8 cellular contexts compared by ENCODE assay signal in the genomic region with DNA sequence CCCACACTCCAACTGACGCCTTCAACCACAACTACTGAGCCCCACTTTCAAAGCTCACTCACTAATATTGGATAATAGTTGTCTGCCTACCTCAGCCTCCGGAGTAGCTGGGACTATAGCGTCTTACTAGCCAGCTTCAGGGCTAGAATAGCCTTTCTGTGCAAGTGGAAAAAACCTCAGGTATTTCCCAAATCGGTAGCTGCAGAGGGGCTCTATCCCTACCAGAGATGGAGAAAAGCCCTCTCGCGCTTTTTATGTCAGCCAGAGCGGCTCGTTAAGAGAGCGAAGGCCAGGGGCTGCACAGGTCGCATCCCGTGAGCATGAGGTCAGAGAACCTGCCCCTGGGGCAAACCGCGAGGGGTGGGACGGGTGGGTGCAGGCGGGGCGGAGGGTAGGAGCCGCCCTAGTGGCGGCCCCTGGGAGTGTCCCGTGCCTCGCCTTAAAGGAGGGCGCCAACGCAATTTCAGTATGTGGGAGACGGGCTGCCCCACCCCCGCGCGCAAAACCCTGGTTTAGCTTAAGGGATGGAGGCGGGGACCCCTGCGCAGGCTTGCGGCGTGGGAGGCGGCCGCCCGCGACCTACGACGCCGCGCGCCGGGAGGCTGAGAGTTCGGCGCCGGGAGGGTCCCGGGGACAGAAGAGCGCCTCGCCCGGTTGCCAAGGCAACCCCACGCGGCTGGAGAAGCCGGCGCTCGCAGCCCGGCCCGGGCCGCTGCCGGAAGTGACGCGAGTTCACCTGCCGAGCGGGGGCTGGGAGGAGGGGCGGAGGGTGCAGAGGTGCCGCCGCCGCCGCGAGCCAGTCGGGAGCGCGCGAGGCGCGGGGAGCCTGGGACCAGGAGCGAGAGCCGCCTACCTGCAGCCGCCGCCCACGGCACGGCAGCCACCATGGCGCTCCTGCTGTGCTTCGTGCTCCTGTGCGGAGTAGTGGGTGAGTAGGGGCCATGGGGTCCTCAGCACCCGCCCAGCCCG. TPM values are rescaled to one million over a fixed set of nuclear protein-coding genes. Genes with fewer than 3 reads are reported as not detected.
DNase-seq lines count a peak whose midpoint lies in the region; ATAC-seq, FAIRE-seq and TF ChIP-seq lines count a peak whose summit lies in the region.

A gene (plus strand): TSS at position 799 of the 969 bp plus-strand sequence. CDS start 87 bp downstream, at position 886.

- no peaks in the 10 kb centered on the region for H3K9me3 ChIP-seq in WERI-Rb-1 (ENCODE audit: severe bottlenecking)
- no peaks in the 10 kb centered on the region for H3K9me3 ChIP-seq in keratinocyte (ENCODE audit: control insufficient read depth, low read depth, low read length)

- dilution Hi-C loops in keratinocyte (cut with MboI; ENCODE audit: extremely low pct_ligation_motif_present, low sequenced_read_pairs): no loop called here

- H3K4me3 ChIP-seq in WERI-Rb-1 (ENCODE audit: low read depth, low read length): peak within 1 kb of the TSS; percentile 79
- H3K4me3 ChIP-seq in bronchial epithelial cell (ENCODE audit: low read depth, low read length): peak within 1 kb of the TSS; percentile 74
- peak within 1 kb of the TSS; percentile 82 to 97 (median 90) for H3K4me3 ChIP-seq in keratinocyte (ENCODE audit: control insufficient read depth in 2 of 3, extremely low read depth in 1 of 3, insufficient read depth in 2 of 3, low read depth in 1 of 3, low read length in 3 of 3)

- peak within 1 kb of the TSS; percentile 80 for H2AFZ ChIP-seq in keratinocyte (ENCODE audit: control insufficient read depth, low read length)

- H3K27ac ChIP-seq in WERI-Rb-1: peak within 1 kb of the TSS; percentile 86
- H3K27ac ChIP-seq in keratinocyte (ENCODE audit: control insufficient read depth, insufficient read depth, low read length): peak within 1 kb of the TSS; percentile 97

- H3K79me2 ChIP-seq in keratinocyte (ENCODE audit: control insufficient read depth, insufficient read depth, low read length): peaks cover 30% of the 10 kb centered on the region

- H3K4me2 ChIP-seq in keratinocyte (ENCODE audit: control insufficient read depth, extremely low read depth, insufficient read depth, low read depth, low read length): peak within 1 kb of the TSS; percentile 99

- H3K4me1 ChIP-seq in keratinocyte (ENCODE audit: control insufficient read depth, extremely low read depth, insufficient read depth, low read length): peaks cover 20% of the 10 kb centered on the region

- DNase-seq in NCI-H1694 (lab: John Stamatoyannopoulos, UW): peak; percentile 70
- DNase-seq in WERI-Rb-1: peak; percentile 92
- peak; percentile 59 for DNase-seq in bronchial epithelial cell (ENCODE audit: low read depth)
- DNase-seq in keratinocyte (ENCODE audit: low read depth, low spot score): no peak
- DNase-seq in stimulated activated CD4-positive, alpha-beta T cell treated with anti-CD3 and anti-CD28 coated beads, Interleukin-15, amount 100 ng/mL, for 48 hours (ENCODE audit: low read depth in 2 of 2): peak; percentile 47 to 75
- DNase-seq in NOMO-1 treated with dmso at 0.1 percent for 144 hours (lab: John Stamatoyannopoulos, UW; ENCODE audit: unreplicated experiment): no peak

- no peaks in the 10 kb centered on the region for H3K27me3 ChIP-seq in WERI-Rb-1 (ENCODE audit: insufficient read depth, low read depth, severe bottlenecking)
- no peaks in the 10 kb centered on the region for H3K27me3 ChIP-seq in bronchial epithelial cell (ENCODE audit: control insufficient read depth, insufficient read depth, low read length)
- no peaks in the 10 kb centered on the region for H3K27me3 ChIP-seq in keratinocyte (ENCODE audit: control insufficient read depth, extremely low read depth, insufficient read depth, low read length)

- TF ChIP-seq CTCF in GM12872 (IDR thresholded peaks at IDR 0.05; ENCODE audit: insufficient read depth, low read depth, low read length) (peak; percentile 54), WERI-Rb-1 (IDR thresholded peaks at IDR 0.05; ENCODE audit: low read depth, low read length) (peak; percentile 65), bronchial epithelial cell (IDR thresholded peaks at IDR 0.05; ENCODE audit: insufficient read depth, low read length, severe bottlenecking) (peak; percentile 59), keratinocyte (optimal IDR thresholded peaks at IDR 0.05 in 1 of 3, IDR thresholded peaks at IDR 0.05 in 1 of 3, conservative IDR thresholded peaks at IDR 0.05 in 1 of 3; ENCODE audit: extremely low read depth in 1 of 3, insufficient read depth in 2 of 3, low read length in 3 of 3) (peak; percentile 25 to 82 (median 51))

- H3K36me3 ChIP-seq in WERI-Rb-1 (peaks cover 10% of the 10 kb centered on the region), bronchial epithelial cell (ENCODE audit: control insufficient read depth, insufficient read depth, low read length) (no peaks in the 10 kb centered on the region), keratinocyte (ENCODE audit: control insufficient read depth in 2 of 2, extremely low read depth in 1 of 2, insufficient read depth in 2 of 2, low read length in 2 of 2) (no peaks in the 10 kb centered on the region)

- no peaks in the 10 kb centered on the region for H3K9me1 ChIP-seq in keratinocyte (ENCODE audit: control insufficient read depth, extremely low read depth, insufficient read depth, low read length)

- FAIRE-seq in bronchial epithelial cell (lab: Jason Lieb, UNC): no peak
- FAIRE-seq in keratinocyte (lab: Jason Lieb, UNC): no peak

- peak; percentile 69 for ATAC-seq in HG02763 (IDR thresholded peaks at IDR 0.05; ENCODE audit: unreplicated experiment)

- H3K9ac ChIP-seq in keratinocyte (ENCODE audit: control insufficient read depth, extremely low read depth, insufficient read depth, low read length): peak within 1 kb of the TSS; percentile 89

- H4K20me1 ChIP-seq in keratinocyte (ENCODE audit: control insufficient read depth, extremely low read depth, insufficient read depth, low read length): no peaks in the 10 kb centered on the region

RNA-seq across cellular contexts. Expression of the gene that starts here (rescaled TPM):
- 27.9 and 43.5 TPM in 2 replicates for total RNA-seq in bronchial epithelial cell
- 35.5 to 42.6 TPM (median 37.3 TPM) in 3 replicates for polyA plus RNA-seq in keratinocyte
- 18.0 TPM for polyA plus RNA-seq in keratinocyte (2011; ENCODE audit: low read depth)
- 10.1 and 23.5 TPM in 2 replicates for polyA plus RNA-seq in keratinocyte (2011; cell fraction: cytosol; rRNA removed)
- 34.4 and 43.9 TPM in 2 replicates for polyA plus RNA-seq in keratinocyte (2011; cell fraction: nucleus; rRNA removed)
- 20.6 and 40.7 TPM in 2 replicates for polyA plus RNA-seq in keratinocyte (2012; ENCODE audit: low replicate concordance)
- polyA minus RNA-seq in keratinocyte: 20.0 to 65.7 TPM (median 61.1 TPM) in 3 replicates
- 43.7 TPM for polyA minus RNA-seq in keratinocyte (2011; cell fraction: cytosol; rRNA and poly(A)+ RNA removed)
- polyA minus RNA-seq in keratinocyte (2011; cell fraction: nucleus; rRNA and poly(A)+ RNA removed): 84.7 and 123 TPM in 2 replicates

Comparison
In these comparisons a context has a peak if more than half of its experiments do, and no peak if none do; other contexts are left out.
1. DNase-seq: peak in NCI-H1694 (single experiment), WERI-Rb-1 (single experiment), bronchial epithelial cell (single experiment) and stimulated activated CD4-positive, alpha-beta T cell treated with anti-CD3 and anti-CD28 coated beads, Interleukin-15, amount 100 ng/mL, for 48 hours (2 of 2); none in keratinocyte (single experiment) and NOMO-1 treated with dmso at 0.1 percent for 144 hours (single experiment).
2. Peak in every context shown above with its lines, with median percentiles within 50 percentile points of each other: CTCF ChIP-seq and H3K4me3 ChIP-seq.